8 cellular contexts compared by ENCODE assay signal in the genomic region with DNA sequence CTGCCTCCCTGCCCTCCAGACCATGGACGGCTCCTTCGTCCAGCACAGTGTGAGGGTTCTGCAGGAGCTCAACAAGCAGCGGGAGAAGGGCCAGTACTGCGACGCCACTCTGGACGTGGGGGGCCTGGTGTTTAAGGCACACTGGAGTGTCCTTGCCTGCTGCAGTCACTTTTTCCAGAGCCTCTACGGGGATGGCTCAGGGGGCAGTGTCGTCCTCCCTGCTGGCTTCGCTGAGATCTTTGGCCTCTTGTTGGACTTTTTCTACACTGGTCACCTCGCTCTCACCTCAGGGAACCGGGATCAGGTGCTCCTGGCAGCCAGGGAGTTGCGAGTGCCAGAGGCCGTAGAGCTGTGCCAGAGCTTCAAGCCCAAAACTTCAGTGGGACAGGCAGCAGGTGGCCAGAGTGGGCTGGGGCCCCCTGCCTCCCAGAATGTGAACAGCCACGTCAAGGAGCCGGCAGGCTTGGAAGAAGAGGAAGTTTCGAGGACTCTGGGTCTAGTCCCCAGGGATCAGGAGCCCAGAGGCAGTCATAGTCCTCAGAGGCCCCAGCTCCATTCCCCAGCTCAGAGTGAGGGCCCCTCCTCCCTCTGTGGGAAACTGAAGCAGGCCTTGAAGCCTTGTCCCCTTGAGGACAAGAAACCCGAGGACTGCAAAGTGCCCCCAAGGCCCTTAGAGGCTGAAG. TPM values are rescaled to one million over a fixed set of nuclear protein-coding genes. Genes with fewer than 3 reads are reported as not detected.
DNase-seq lines count a peak whose midpoint lies in the region; TF ChIP-seq lines count a peak whose summit lies in the region.

No MANE protein-coding gene starts in this region.

- intact Hi-C loops in activated CD4-positive, alpha-beta memory T cell treated with anti-CD3 and anti-CD28 coated beads for 36 hours (cut with micrococcal nuclease), result no loop called here
- intact Hi-C loops in left ventricle myocardium inferior (cut with micrococcal nuclease), result no loop called here

- H3K9me3 ChIP-seq in left ventricle myocardium inferior (replicated peaks) (no peaks in the 10 kb centered on the region), skeletal muscle satellite cell (replicated peaks; ENCODE audit: low read length) (no peaks in the 10 kb centered on the region)

- H3K4me3 ChIP-seq in left ventricle myocardium inferior (peak overlapping the region; percentile 96), skeletal muscle satellite cell (ENCODE audit: low read length) (peak overlapping the region; percentile 87)

- peak overlapping the region; percentile 93 for H3K27ac ChIP-seq in left ventricle myocardium inferior (replicated peaks)

- peaks cover 32% of the 10 kb centered on the region for H3K36me3 Mint-ChIP-seq in activated T-cell treated with anti-CD3 and anti-CD28 coated beads, Interleukin-2, amount 50 U/mL, for 24 hours (ENCODE audit: low read depth)
- H3K36me3 Mint-ChIP-seq in activated CD4-positive, alpha-beta memory T cell treated with anti-CD3 and anti-CD28 coated beads for 36 hours, result peaks cover 2% of the 10 kb centered on the region

- H3K36me3 ChIP-seq in left ventricle myocardium inferior (no peaks in the 10 kb centered on the region), skeletal muscle satellite cell (ENCODE audit: insufficient read depth, low read length) (no peaks in the 10 kb centered on the region)

- POLR2A ChIA-PET in activated CD4-positive, alpha-beta memory T cell treated with anti-CD3 and anti-CD28 coated beads for 36 hours (lab: Charles Lee), result interaction anchor here (0.6 to 1.5 kb wide), 6 partner anchors 19 to 376 kb away, joined by 3 to 9 read pairs (median 3); no protein-coding TSS in a partner anchor

- DNase-seq in activated T-cell treated with anti-CD3 and anti-CD28 coated beads, Interleukin-2, amount 50 U/mL, for 24 hours, result no peak
- DNase-seq in activated T-cell treated with anti-CD3 and anti-CD28 coated beads, Interleukin-2, amount 50 U/mL, for 1 hour, result no peak
- peak; percentile 35 for DNase-seq in activated CD4-positive, alpha-beta memory T cell treated with anti-CD3 and anti-CD28 coated beads for 36 hours
- DNase-seq in left ventricle myocardium inferior (no peak), NCI-H2227 (lab: John Stamatoyannopoulos, UW; ENCODE audit: unreplicated experiment) (no peak), NCI-H1417 treated with DMSO at 0.1 percent for 48 hours (lab: John Stamatoyannopoulos, UW) (no peak), mucosa of gallbladder (ENCODE audit: low spot score) (no peak)

- H3K4me3 Mint-ChIP-seq in activated T-cell treated with anti-CD3 and anti-CD28 coated beads, Interleukin-2, amount 50 U/mL, for 24 hours, result peak overlapping the region; percentile 92
- peak overlapping the region; percentile 94 for H3K4me3 Mint-ChIP-seq in activated CD4-positive, alpha-beta memory T cell treated with anti-CD3 and anti-CD28 coated beads for 36 hours

- H3K27me3 ChIP-seq in left ventricle myocardium inferior (ENCODE audit: low read depth), result no peaks in the 10 kb centered on the region
- no peaks in the 10 kb centered on the region for H3K27me3 ChIP-seq in skeletal muscle satellite cell (ENCODE audit: control insufficient read depth, insufficient read depth, low read length)

- no peaks in the 10 kb centered on the region for H3K9me3 Mint-ChIP-seq in activated T-cell treated with anti-CD3 and anti-CD28 coated beads, Interleukin-2, amount 50 U/mL, for 24 hours
- H3K9me3 Mint-ChIP-seq in activated CD4-positive, alpha-beta memory T cell treated with anti-CD3 and anti-CD28 coated beads for 36 hours, result no peaks in the 10 kb centered on the region

- CTCF ChIA-PET in activated CD4-positive, alpha-beta memory T cell treated with anti-CD3 and anti-CD28 coated beads for 36 hours (lab: Charles Lee), result interaction anchor here (1.0 to 3.2 kb wide), 6 partner anchors 18 to 121 kb away, joined by 3 to 26 read pairs (median 4); a partner anchor contains a TSS

- H3K9ac ChIP-seq in skeletal muscle satellite cell (ENCODE audit: low read depth, low read length), result peak overlapping the region; percentile 89

- peak overlapping the region; percentile 95 for H3K4me2 ChIP-seq in skeletal muscle satellite cell (ENCODE audit: low read length)

- H3K27ac Mint-ChIP-seq in activated T-cell treated with anti-CD3 and anti-CD28 coated beads, Interleukin-2, amount 50 U/mL, for 24 hours, result peak overlapping the region; percentile 98
- peak overlapping the region; percentile 87 for H3K27ac Mint-ChIP-seq in activated CD4-positive, alpha-beta memory T cell treated with anti-CD3 and anti-CD28 coated beads for 36 hours

- H3K4me1 Mint-ChIP-seq in activated T-cell treated with anti-CD3 and anti-CD28 coated beads, Interleukin-2, amount 50 U/mL, for 24 hours (ENCODE audit: low read depth), result peaks cover 43% of the 10 kb centered on the region
- peaks cover 41% of the 10 kb centered on the region for H3K4me1 Mint-ChIP-seq in activated CD4-positive, alpha-beta memory T cell treated with anti-CD3 and anti-CD28 coated beads for 36 hours (ENCODE audit: low read depth)

- H3K4me1 ChIP-seq in left ventricle myocardium inferior (peaks cover 71% of the 10 kb centered on the region), skeletal muscle satellite cell (ENCODE audit: control insufficient read depth, insufficient read depth, low read length) (peaks cover 17% of the 10 kb centered on the region)

- no peaks in the 10 kb centered on the region for H3K27me3 Mint-ChIP-seq in activated T-cell treated with anti-CD3 and anti-CD28 coated beads, Interleukin-2, amount 50 U/mL, for 24 hours
- H3K27me3 Mint-ChIP-seq in activated CD4-positive, alpha-beta memory T cell treated with anti-CD3 and anti-CD28 coated beads for 36 hours, result no peaks in the 10 kb centered on the region

- TF ChIP-seq CTCF in left ventricle myocardium inferior (IDR thresholded peaks at IDR 0.05; ENCODE audit: borderline replicate concordance), result no peak

RNA-seq across cellular contexts. Expression of a gene that starts 0.9 kb away (rescaled TPM):
- 10 to 100 TPM; 24.6 to 28.1 TPM for total RNA-seq in activated CD4-positive, alpha-beta memory T cell treated with anti-CD3 and anti-CD28 coated beads for 36 hours
- total RNA-seq in left ventricle myocardium inferior (12.9 TPM), mucosa of gallbladder (55.1 TPM)
- total RNA-seq in skeletal muscle satellite cell (2012; rRNA removed), result 8.1 and 14.9 TPM in 2 replicates

RNA-seq across cellular contexts. Expression of a gene that starts 21.9 kb away (rescaled TPM):
- 10 to 100 TPM; 18.1 to 19.4 TPM for total RNA-seq in activated CD4-positive, alpha-beta memory T cell treated with anti-CD3 and anti-CD28 coated beads for 36 hours
- total RNA-seq in left ventricle myocardium inferior (83.7 TPM), mucosa of gallbladder (42.4 TPM)
- total RNA-seq in skeletal muscle satellite cell (2012; rRNA removed), result 75.4 and 83.1 TPM in 2 replicates

RNA-seq across cellular contexts. Expression of a gene that starts 25.6 kb away (rescaled TPM):
- not detected for total RNA-seq in activated CD4-positive, alpha-beta memory T cell treated with anti-CD3 and anti-CD28 coated beads for 36 hours
- not detected for total RNA-seq in left ventricle myocardium inferior
- 0.44 TPM in 1 of 2 replicates, not detected in the other for total RNA-seq in skeletal muscle satellite cell (2012; rRNA removed)
- total RNA-seq in mucosa of gallbladder, result 0.49 TPM

RNA-seq across cellular contexts. Expression of a gene that starts 26.4 kb away (rescaled TPM):
- 10 to 100 TPM; 29.8 to 32.5 TPM for total RNA-seq in activated CD4-positive, alpha-beta memory T cell treated with anti-CD3 and anti-CD28 coated beads for 36 hours
- total RNA-seq in left ventricle myocardium inferior (13.4 TPM), mucosa of gallbladder (24.2 TPM)
- 25.3 and 27.6 TPM in 2 replicates for total RNA-seq in skeletal muscle satellite cell (2012; rRNA removed)

RNA-seq across cellular contexts. Expression of a gene that starts 32.8 kb away (rescaled TPM):
- 10 to 100 TPM; 16.8 to 16.9 TPM for total RNA-seq in activated CD4-positive, alpha-beta memory T cell treated with anti-CD3 and anti-CD28 coated beads for 36 hours
- 6.8 TPM for total RNA-seq in left ventricle myocardium inferior
- total RNA-seq in skeletal muscle satellite cell (2012; rRNA removed), result 8.4 and 9.0 TPM in 2 replicates
- 15.1 TPM for total RNA-seq in mucosa of gallbladder
